Comparison of ENCODE assay signal across 14 cellular contexts in the genomic region with DNA sequence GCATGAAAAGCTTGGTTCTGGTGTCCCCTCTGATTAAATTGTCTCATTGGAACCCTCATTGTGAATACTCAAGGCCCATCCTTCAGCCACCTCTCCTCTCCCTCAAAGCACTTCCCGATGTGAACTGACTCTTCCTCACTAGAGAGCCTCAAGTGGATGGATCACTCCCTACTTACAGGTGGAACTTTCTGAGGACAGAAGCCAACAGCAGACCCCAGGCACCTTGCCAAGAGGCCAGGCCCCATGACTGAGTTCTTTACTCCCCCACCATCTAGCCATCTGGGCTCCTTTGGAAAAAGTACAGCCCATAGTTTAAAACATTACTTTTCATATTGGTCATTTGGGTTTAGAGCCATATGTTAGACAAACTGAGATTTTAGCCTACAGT.
DNase-seq lines count a peak whose midpoint lies in the region; ATAC-seq and TF ChIP-seq lines count a peak whose summit lies in the region.
"Had no signal": no experiment of that assay in that cellular context is flagged by ENCODE, and none has a peak within 500 bp of the region (broad histone marks: within the 10 kb centered on the region; RNA-seq: fewer than 3 reads in every experiment).

No MANE protein-coding gene starts in this region.

- H3K4me3 Mint-ChIP-seq in glutamatergic neuron (ENCODE audit: unreplicated experiment) = no peak overlapping the region
- H3K4me3 Mint-ChIP-seq: type B pancreatic cell had no signal

- H3K27ac Mint-ChIP-seq in glutamatergic neuron (ENCODE audit: unreplicated experiment) = no peak overlapping the region
- H3K27ac Mint-ChIP-seq: type B pancreatic cell had no signal

- DNase-seq in BE2C (peak; percentile 35), H4 (ENCODE audit: low spot score) (peak; percentile 46), NCI-H69 (lab: John Stamatoyannopoulos, UW) (peak; percentile 3), glomerular visceral epithelial cell (ENCODE audit: extremely low spot score) (peak; percentile 73), SK-N-DZ (ENCODE audit: low spot score) (no peak), mucosa of descending colon (no peak), glutamatergic neuron (no peak), NCI-H146 treated with DMSO at 0.1 percent for 48 hours (lab: John Stamatoyannopoulos, UW; ENCODE audit: unreplicated experiment) (no peak)
- DNase-seq: activated gamma-delta T cell treated with Interleukin-2 at 50 U/mL for 16 hours, KG1, kidney, NCI-H1694 treated with DMSO at 0.1 percent for 48 hours had no signal

- H3K27me3 ChIP-seq in BE2C = no peaks in the 10 kb centered on the region

- ATAC-seq in mucosa of descending colon = no peak
- ATAC-seq: GM12878 had no signal

- H3K4me1 Mint-ChIP-seq in glutamatergic neuron (ENCODE audit: low read depth, unreplicated experiment) = no peaks in the 10 kb centered on the region

- H3K4me1 ChIP-seq in BE2C (no peaks in the 10 kb centered on the region), mucosa of descending colon (ENCODE audit: low read depth) (peaks cover 8% of the 10 kb centered on the region)

- no peaks in the 10 kb centered on the region for H3K9me3 Mint-ChIP-seq in glutamatergic neuron (ENCODE audit: unreplicated experiment)
- H3K9me3 Mint-ChIP-seq: type B pancreatic cell had no signal

- H3K36me3 ChIP-seq in BE2C = no peaks in the 10 kb centered on the region
- no peaks in the 10 kb centered on the region for H3K36me3 ChIP-seq in mucosa of descending colon (ENCODE audit: low read depth)

- no peak for TF ChIP-seq CTCF in BE2C (IDR thresholded peaks at IDR 0.05; ENCODE audit: low read depth, low read length)
- no peak for TF ChIP-seq CTCF in mucosa of descending colon (IDR thresholded peaks at IDR 0.05)
- no peak for TF ChIP-seq CTCF in glutamatergic neuron (IDR thresholded peaks at IDR 0.05; ENCODE audit: partially characterized antibody, unreplicated experiment)

- intact Hi-C loops in mucosa of descending colon (cut with DNase I, micrococcal nuclease) = no loop called here

- H3K36me3 Mint-ChIP-seq in glutamatergic neuron (ENCODE audit: unreplicated experiment) = no peaks in the 10 kb centered on the region
- H3K36me3 Mint-ChIP-seq: type B pancreatic cell had no signal

- H3K9me3 ChIP-seq in BE2C = no peaks in the 10 kb centered on the region
- no peaks in the 10 kb centered on the region for H3K9me3 ChIP-seq in mucosa of descending colon

- H3K27me3 Mint-ChIP-seq in glutamatergic neuron (ENCODE audit: unreplicated experiment) = no peaks in the 10 kb centered on the region
- H3K27me3 Mint-ChIP-seq: type B pancreatic cell had no signal

- H3K4me3 ChIP-seq in BE2C (ENCODE audit: low read depth, low read length) (no peak overlapping the region), mucosa of descending colon (no peak overlapping the region)
- H3K4me3 ChIP-seq: GM12878 had no signal

Comparison
In these comparisons a context has a peak if more than half of its experiments do, and no peak if none do; other contexts are left out.
1. DNase-seq: peak in BE2C (single experiment), H4 (single experiment), NCI-H69 (single experiment) and glomerular visceral epithelial cell (single experiment); none in SK-N-DZ (single experiment), mucosa of descending colon (0 of 3), glutamatergic neuron (single experiment) and NCI-H146 treated with DMSO at 0.1 percent for 48 hours (single experiment).